In genomic region chr18:44816028-44816427, GRCh38 we compare ENCODE assay signal across 12 cellular contexts.
"Had no signal": no experiment of that assay in that cellular context is flagged by ENCODE, and none has a peak within 500 bp of the region (broad histone marks: within the 10 kb centered on the region; RNA-seq: fewer than 3 reads in every experiment).

No MANE protein-coding gene starts in this region.

- H3K27me3 Mint-ChIP-seq: activated naive CD8-positive, alpha-beta T cell had no signal

- H3K36me3 Mint-ChIP-seq: activated CD4-positive, alpha-beta memory T cell treated with anti-CD3 and anti-CD28 coated beads for 36 hours; activated naive CD8-positive, alpha-beta T cell had no signal

- H3K36me3 ChIP-seq: breast epithelium, esophagus muscularis mucosa, neutrophil, thyroid gland, vagina had no signal

- ATAC-seq: right cardiac atrium had no signal

- H3K27me3 ChIP-seq: breast epithelium, esophagus muscularis mucosa, neutrophil, thyroid gland, vagina had no signal

- H3K27ac ChIP-seq: breast epithelium, esophagus muscularis mucosa, neutrophil, thyroid gland, vagina had no signal

- DNase-seq: activated CD4-positive, alpha-beta memory T cell treated with anti-CD3 and anti-CD28 coated beads for 36 hours; activated gamma-delta T cell; activated T-cell treated with anti-CD3 and anti-CD28 coated beads, Interleukin-2, amount 50 U/mL, for 48 hours; right cardiac atrium; small intestine; T-helper 9 cell; thyroid gland had no signal

- H3K9me3 Mint-ChIP-seq: activated CD4-positive, alpha-beta memory T cell treated with anti-CD3 and anti-CD28 coated beads for 36 hours had no signal

- H3K27ac Mint-ChIP-seq: activated CD4-positive, alpha-beta memory T cell treated with anti-CD3 and anti-CD28 coated beads for 36 hours; activated naive CD8-positive, alpha-beta T cell had no signal

- H3K4me3 Mint-ChIP-seq: activated CD4-positive, alpha-beta memory T cell treated with anti-CD3 and anti-CD28 coated beads for 36 hours; activated naive CD8-positive, alpha-beta T cell had no signal

- H3K4me1 ChIP-seq: breast epithelium had no signal

- H3K9me3 ChIP-seq: breast epithelium, esophagus muscularis mucosa, neutrophil, thyroid gland, vagina had no signal

- H3K4me3 ChIP-seq: breast epithelium, esophagus muscularis mucosa, thyroid gland, vagina had no signal
